Comparison of ENCODE assay signal across 35 cellular contexts in the genomic region with DNA sequence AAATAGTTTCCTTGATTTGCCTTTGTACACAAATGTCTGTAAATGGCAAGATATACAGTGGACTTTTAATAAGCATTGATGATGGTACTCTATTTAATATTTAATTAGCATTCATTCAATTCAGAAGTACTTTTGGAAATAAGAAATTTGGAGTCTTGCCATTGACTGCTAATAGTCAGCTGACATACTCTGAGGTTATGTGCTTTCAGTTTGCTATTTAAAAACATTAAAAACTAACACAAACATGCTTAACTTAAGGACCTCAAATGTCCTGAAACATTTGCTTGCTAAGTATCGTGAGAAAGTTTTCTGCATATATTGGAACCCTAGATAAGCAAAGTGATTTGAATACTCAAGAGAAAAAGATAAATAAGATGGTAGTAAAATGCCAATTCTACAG.
"Had no signal": no experiment of that assay in that cellular context is flagged by ENCODE, and none has a peak within 500 bp of the region (broad histone marks: within the 10 kb centered on the region; RNA-seq: fewer than 3 reads in every experiment).

No MANE protein-coding gene starts in this region.

- DNase-seq: activated CD4-positive, alpha-beta T cell treated with anti-CD3 and anti-CD28 coated beads, Interleukin-2, amount 10 ng/mL, durations not matched to agents 24 days and 14 days; activated CD4-positive, alpha-beta T cell treated with anti-CD3 and anti-CD28 coated beads, Interleukin-2, amount 50 U/mL, for 4 hours; activated CD8-positive, alpha-beta T cell treated with anti-CD3 and anti-CD28 coated beads for 36 hours; activated effector memory CD4-positive, alpha-beta T cell treated with anti-CD3 and anti-CD28 coated beads, Interleukin-2, amount 50 U/mL, for 16 hours; activated naive CD4-positive, alpha-beta T cell; activated naive CD8-positive, alpha-beta T cell treated with anti-CD3 and anti-CD28 coated beads, Interleukin-2, amount 10 ng/mL, durations not matched to agents 7 days and 5 days; activated T-cell treated with anti-CD3 and anti-CD28 coated beads, Interleukin-2, amount 50 U/mL, for 1 hour; activated T-cell treated with anti-CD3 and anti-CD28 coated beads, Interleukin-2, amount 50 U/mL, for 72 hours; adrenal gland; anterior cingulate cortex; Kasumi-1; KBM-7; MG63; NCI-H1048; NCI-H1105 treated with DMSO at 0.1 percent for 48 hours; NCI-H1436; NCI-H1694 treated with DMSO at 0.1 percent for 48 hours; NCI-H2029; NCI-H345; NCI-H526; NCI-H748 treated with DMSO at 0.1 percent for 48 hours; NK-92 treated with Interleukin-12 subunit alpha and Interleukin-12 subunit beta, amount 100 ng/mL, for 24 hours; PC-3; Peyer's patch; RPMI8226; SHP77 treated with DMSO at 0.1 percent for 48 hours; SK-N-SH had no signal

- H3K4me3 Mint-ChIP-seq: activated CD4-positive, alpha-beta T cell treated with anti-CD3 and anti-CD28 coated beads, Interleukin-2, amount 10 ng/mL, durations not matched to agents 24 days and 14 days; activated CD8-positive, alpha-beta T cell treated with anti-CD3 and anti-CD28 coated beads for 36 hours; activated naive CD4-positive, alpha-beta T cell treated with anti-CD3 and anti-CD28 coated beads, Interleukin-2, amount 50 U/mL, for 24 hours; activated naive CD8-positive, alpha-beta T cell treated with anti-CD3 and anti-CD28 coated beads, Interleukin-2, amount 10 ng/mL, durations not matched to agents 7 days and 5 days; activated T-cell treated with anti-CD3 and anti-CD28 coated beads, Interleukin-2, amount 50 U/mL, for 72 hours; activated T-helper 17 cell treated with anti-CD3 and anti-CD28 coated beads, Interleukin-2, amount 50 U/mL, for 72 hours; brain; T-helper 1 cell treated with Interleukin-12 subunit alpha and Interleukin-12 subunit beta and Interleukin-4 antibody, amounts not matched to agents 30 μg/mL and 1 μg/mL, for 36 hours; T-helper 2 cell treated with Interferon-gamma antibody and Interleukin-4, amounts not matched to agents 5 μg/mL and 100 μg/mL, for 36 hours had no signal

- H3K27ac Mint-ChIP-seq: activated CD4-positive, alpha-beta T cell treated with anti-CD3 and anti-CD28 coated beads, Interleukin-2, amount 10 ng/mL, durations not matched to agents 24 days and 14 days; activated CD8-positive, alpha-beta T cell treated with anti-CD3 and anti-CD28 coated beads for 36 hours; activated naive CD4-positive, alpha-beta T cell treated with anti-CD3 and anti-CD28 coated beads, Interleukin-2, amount 50 U/mL, for 24 hours; activated naive CD8-positive, alpha-beta T cell treated with anti-CD3 and anti-CD28 coated beads, Interleukin-2, amount 10 ng/mL, durations not matched to agents 7 days and 5 days; activated T-cell treated with anti-CD3 and anti-CD28 coated beads, Interleukin-2, amount 50 U/mL, for 72 hours; activated T-helper 17 cell treated with anti-CD3 and anti-CD28 coated beads, Interleukin-2, amount 50 U/mL, for 72 hours; T-helper 1 cell treated with Interleukin-12 subunit alpha and Interleukin-12 subunit beta and Interleukin-4 antibody, amounts not matched to agents 30 μg/mL and 1 μg/mL, for 36 hours; T-helper 2 cell treated with Interferon-gamma antibody and Interleukin-4, amounts not matched to agents 5 μg/mL and 100 μg/mL, for 36 hours had no signal

- H3K4me3 ChIP-seq: adrenal gland, MG63, Peyer's patch, SJSA1 had no signal

- H3K4me1 Mint-ChIP-seq: activated CD4-positive, alpha-beta T cell treated with anti-CD3 and anti-CD28 coated beads, Interleukin-2, amount 10 ng/mL, durations not matched to agents 24 days and 14 days; activated naive CD4-positive, alpha-beta T cell treated with anti-CD3 and anti-CD28 coated beads, Interleukin-2, amount 50 U/mL, for 24 hours; activated naive CD8-positive, alpha-beta T cell treated with anti-CD3 and anti-CD28 coated beads, Interleukin-2, amount 10 ng/mL, durations not matched to agents 7 days and 5 days; activated T-helper 17 cell treated with anti-CD3 and anti-CD28 coated beads, Interleukin-2, amount 50 U/mL, for 72 hours had no signal

- H3K27me3 ChIP-seq: adrenal gland, MG63, Peyer's patch, SJSA1 had no signal

- ATAC-seq: activated CD8-positive, alpha-beta T cell treated with anti-CD3 and anti-CD28 coated beads for 36 hours; activated T-cell treated with anti-CD3 and anti-CD28 coated beads, Interleukin-2, amount 50 U/mL, for 72 hours; activated T-helper 17 cell treated with anti-CD3 and anti-CD28 coated beads, Interleukin-2, amount 50 U/mL, for 72 hours; PC-3 had no signal

- FAIRE-seq: bronchial epithelial cell, TTC549 had no signal

- H3K9me3 Mint-ChIP-seq: activated CD4-positive, alpha-beta T cell treated with anti-CD3 and anti-CD28 coated beads, Interleukin-2, amount 10 ng/mL, durations not matched to agents 24 days and 14 days; activated CD8-positive, alpha-beta T cell treated with anti-CD3 and anti-CD28 coated beads for 36 hours; activated naive CD4-positive, alpha-beta T cell treated with anti-CD3 and anti-CD28 coated beads, Interleukin-2, amount 50 U/mL, for 24 hours; activated naive CD8-positive, alpha-beta T cell treated with anti-CD3 and anti-CD28 coated beads, Interleukin-2, amount 10 ng/mL, durations not matched to agents 7 days and 5 days; activated T-cell treated with anti-CD3 and anti-CD28 coated beads, Interleukin-2, amount 50 U/mL, for 72 hours; activated T-helper 17 cell treated with anti-CD3 and anti-CD28 coated beads, Interleukin-2, amount 50 U/mL, for 72 hours; brain; T-helper 1 cell treated with Interleukin-12 subunit alpha and Interleukin-12 subunit beta and Interleukin-4 antibody, amounts not matched to agents 30 μg/mL and 1 μg/mL, for 36 hours; T-helper 2 cell treated with Interferon-gamma antibody and Interleukin-4, amounts not matched to agents 5 μg/mL and 100 μg/mL, for 36 hours had no signal

- H3K36me3 Mint-ChIP-seq: brain had no signal

- H3K9me3 ChIP-seq: adrenal gland, MG63, Peyer's patch, SJSA1, SK-N-SH had no signal

- H3K9ac ChIP-seq: SK-N-SH had no signal

- H3K27ac ChIP-seq: adrenal gland, Peyer's patch, SJSA1 had no signal

- H3K4me2 ChIP-seq: SK-N-SH had no signal

- H3K36me3 ChIP-seq: adrenal gland, MG63, Peyer's patch had no signal

- H3K4me1 ChIP-seq: SJSA1 had no signal

- H3K27me3 Mint-ChIP-seq: activated CD4-positive, alpha-beta T cell treated with anti-CD3 and anti-CD28 coated beads, Interleukin-2, amount 10 ng/mL, durations not matched to agents 24 days and 14 days; activated CD8-positive, alpha-beta T cell treated with anti-CD3 and anti-CD28 coated beads for 36 hours; activated naive CD4-positive, alpha-beta T cell treated with anti-CD3 and anti-CD28 coated beads, Interleukin-2, amount 50 U/mL, for 24 hours; activated naive CD8-positive, alpha-beta T cell treated with anti-CD3 and anti-CD28 coated beads, Interleukin-2, amount 10 ng/mL, durations not matched to agents 7 days and 5 days; activated T-helper 17 cell treated with anti-CD3 and anti-CD28 coated beads, Interleukin-2, amount 50 U/mL, for 72 hours; brain had no signal
